ENCODE assay signal across 34 cellular contexts in the genomic region with DNA sequence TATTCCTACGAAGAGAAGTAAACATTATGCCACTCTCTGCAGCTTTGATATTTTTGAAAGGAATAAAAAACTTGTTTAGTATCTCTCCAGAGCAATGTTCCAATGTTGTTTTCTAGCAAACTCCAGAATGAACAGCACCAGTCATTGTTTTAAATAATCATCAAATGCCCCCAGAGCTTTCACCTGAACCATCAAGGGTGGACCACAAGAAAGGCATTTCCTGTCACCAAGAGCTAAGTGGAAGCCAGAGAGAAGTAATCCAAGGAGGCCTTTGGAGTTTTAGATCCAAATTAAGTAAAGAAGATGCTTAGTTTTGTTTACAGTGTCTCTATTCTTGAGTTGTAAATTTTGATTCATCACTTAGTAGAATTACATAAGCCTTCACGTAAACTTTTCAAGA.
"Had no signal": no experiment of that assay in that cellular context is flagged by ENCODE, and none has a peak within 500 bp of the region (broad histone marks: within the 10 kb centered on the region; RNA-seq: fewer than 3 reads in every experiment).

No MANE protein-coding gene starts in this region.

- H3K27ac Mint-ChIP-seq: activated B cell treated with CpG ODN at 0.5 μM for 24 hours; activated CD4-positive, alpha-beta memory T cell treated with anti-CD3 and anti-CD28 coated beads for 36 hours; activated CD8-positive, alpha-beta memory T cell treated with anti-CD3 and anti-CD28 coated beads, Interleukin-2, amount 10 ng/mL, durations not matched to agents 7 days and 5 days; activated CD8-positive, alpha-beta T cell treated with anti-CD3 and anti-CD28 coated beads, Interleukin-2, amount 10 ng/mL, durations not matched to agents 7 days and 5 days; activated naive CD4-positive, alpha-beta T cell treated with anti-CD3 and anti-CD28 coated beads for 36 hours; activated naive CD8-positive, alpha-beta T cell treated with anti-CD3 and anti-CD28 coated beads for 36 hours; activated T-helper 1 cell treated with anti-CD3 and anti-CD28 coated beads, Interleukin-12 subunit alpha, Interleukin-12 subunit beta, Interleukin-2, Interleukin-4 antibody, amounts not matched to agents 30 ng/mL and 10 ng/mL and 1 ng/mL, durations not matched to agents 14 hours and 24 hours and 36 hours; activated T-helper 2 cell treated with anti-CD3 and anti-CD28 coated beads, Interferon-gamma antibody, Interleukin-2, Interleukin-4, amounts not matched to agents 10 μg/mL and 5 μg/mL and 100 μg/mL, durations not matched to agents 14 hours and 24 hours and 36 hours; brain; dendritic cell treated with granulocyte-macrophage colony-stimulating factor and Interleukin-4, amounts not matched to agents 40 ng/mL and 50 ng/mL, for 4 days; endodermal cell; T-helper 17 cell; T-helper 2 cell treated with Interferon-gamma antibody and Interleukin-4, amounts not matched to agents 5 μg/mL and 100 μg/mL, for 36 hours had no signal

- H3K4me3 Mint-ChIP-seq: activated B cell treated with CpG ODN at 0.5 μM for 24 hours; activated CD4-positive, alpha-beta memory T cell treated with anti-CD3 and anti-CD28 coated beads for 36 hours; activated CD8-positive, alpha-beta memory T cell treated with anti-CD3 and anti-CD28 coated beads, Interleukin-2, amount 10 ng/mL, durations not matched to agents 7 days and 5 days; activated CD8-positive, alpha-beta T cell treated with anti-CD3 and anti-CD28 coated beads, Interleukin-2, amount 10 ng/mL, durations not matched to agents 7 days and 5 days; activated naive CD4-positive, alpha-beta T cell treated with anti-CD3 and anti-CD28 coated beads for 36 hours; activated naive CD8-positive, alpha-beta T cell treated with anti-CD3 and anti-CD28 coated beads for 36 hours; activated T-helper 1 cell treated with anti-CD3 and anti-CD28 coated beads, Interleukin-12 subunit alpha, Interleukin-12 subunit beta, Interleukin-2, Interleukin-4 antibody, amounts not matched to agents 30 ng/mL and 10 ng/mL and 1 ng/mL, durations not matched to agents 14 hours and 24 hours and 36 hours; brain; central memory CD8-positive, alpha-beta T cell; dendritic cell treated with granulocyte-macrophage colony-stimulating factor and Interleukin-4, amounts not matched to agents 40 ng/mL and 50 ng/mL, for 4 days; endodermal cell; T-helper 17 cell; T-helper 2 cell treated with Interferon-gamma antibody and Interleukin-4, amounts not matched to agents 5 μg/mL and 100 μg/mL, for 36 hours had no signal

- FAIRE-seq: bronchial epithelial cell had no signal

- H3K9me3 ChIP-seq: ascending aorta, gastrocnemius medialis, heart left ventricle had no signal

- H3K36me3 Mint-ChIP-seq: brain had no signal

- ATAC-seq: activated CD4-positive, CD25-positive, alpha-beta regulatory T cell treated with anti-CD3 and anti-CD28 coated beads, Interleukin-2, amount 50 U/mL, for 24 hours; activated CD8-positive, alpha-beta memory T cell treated with anti-CD3 and anti-CD28 coated beads, Interleukin-2, amount 10 ng/mL, durations not matched to agents 7 days and 5 days; activated CD8-positive, alpha-beta T cell treated with anti-CD3 and anti-CD28 coated beads, Interleukin-2, amount 10 ng/mL, durations not matched to agents 7 days and 5 days; esophagus mucosa; foreskin keratinocyte; gastrocnemius medialis; heart left ventricle; T-helper 17 cell had no signal

- H3K9me3 Mint-ChIP-seq: activated B cell treated with CpG ODN at 0.5 μM for 24 hours; activated CD4-positive, alpha-beta memory T cell treated with anti-CD3 and anti-CD28 coated beads for 36 hours; activated naive CD4-positive, alpha-beta T cell treated with anti-CD3 and anti-CD28 coated beads for 36 hours; activated naive CD8-positive, alpha-beta T cell treated with anti-CD3 and anti-CD28 coated beads for 36 hours; activated T-helper 1 cell treated with anti-CD3 and anti-CD28 coated beads, Interleukin-12 subunit alpha, Interleukin-12 subunit beta, Interleukin-2, Interleukin-4 antibody, amounts not matched to agents 30 ng/mL and 10 ng/mL and 1 ng/mL, durations not matched to agents 14 hours and 24 hours and 36 hours; activated T-helper 2 cell treated with anti-CD3 and anti-CD28 coated beads, Interferon-gamma antibody, Interleukin-2, Interleukin-4, amounts not matched to agents 10 μg/mL and 5 μg/mL and 100 μg/mL, durations not matched to agents 14 hours and 24 hours and 36 hours; central memory CD8-positive, alpha-beta T cell; dendritic cell treated with granulocyte-macrophage colony-stimulating factor and Interleukin-4, amounts not matched to agents 40 ng/mL and 50 ng/mL, for 4 days; endodermal cell; T-helper 2 cell treated with Interferon-gamma antibody and Interleukin-4, amounts not matched to agents 5 μg/mL and 100 μg/mL, for 36 hours had no signal

- H3K4me3 ChIP-seq: ascending aorta, coronary artery, dorsolateral prefrontal cortex, gastrocnemius medialis, heart left ventricle had no signal

- H3K36me3 ChIP-seq: ascending aorta, gastrocnemius medialis, heart left ventricle, WERI-Rb-1 had no signal

- H3K4me1 Mint-ChIP-seq: activated B cell treated with CpG ODN at 0.5 μM for 24 hours had no signal

- H3K27me3 Mint-ChIP-seq: activated B cell treated with CpG ODN at 0.5 μM for 24 hours; activated CD4-positive, alpha-beta memory T cell treated with anti-CD3 and anti-CD28 coated beads for 36 hours; activated CD8-positive, alpha-beta memory T cell treated with anti-CD3 and anti-CD28 coated beads, Interleukin-2, amount 10 ng/mL, durations not matched to agents 7 days and 5 days; activated naive CD8-positive, alpha-beta T cell treated with anti-CD3 and anti-CD28 coated beads for 36 hours; brain; central memory CD8-positive, alpha-beta T cell; dendritic cell treated with granulocyte-macrophage colony-stimulating factor and Interleukin-4, amounts not matched to agents 40 ng/mL and 50 ng/mL, for 4 days; T-helper 17 cell had no signal

- H3K27me3 ChIP-seq: ascending aorta, dorsolateral prefrontal cortex, gastrocnemius medialis, heart left ventricle had no signal

- H3K27ac ChIP-seq: ascending aorta, coronary artery, dorsolateral prefrontal cortex, foreskin keratinocyte, gastrocnemius medialis, heart left ventricle, WERI-Rb-1 had no signal

- DNase-seq: activated B cell treated with CpG ODN at 0.5 μM for 24 hours; activated CD4-positive, alpha-beta memory T cell treated with anti-CD3 and anti-CD28 coated beads for 36 hours; activated CD4-positive, alpha-beta T cell treated with anti-CD3 and anti-CD28 coated beads for 48 hours; activated CD4-positive, alpha-beta T cell treated with anti-CD3 and anti-CD28 coated beads, Interleukin-2, amount 50 U/mL, for 1 hour; activated CD8-positive, alpha-beta memory T cell treated with anti-CD3 and anti-CD28 coated beads, Interleukin-2, amount 10 ng/mL, durations not matched to agents 7 days and 5 days; activated CD8-positive, alpha-beta memory T cell treated with anti-CD3 and anti-CD28 coated beads, Interleukin-2, amount 50 U/mL, for 4 hours; activated CD8-positive, alpha-beta T cell treated with anti-CD3 and anti-CD28 coated beads, Interleukin-2, amount 10 ng/mL, durations not matched to agents 7 days and 5 days; activated effector memory CD4-positive, alpha-beta T cell treated with anti-CD3 and anti-CD28 coated beads, Interleukin-2, amount 50 U/mL, for 16 hours; activated naive CD4-positive, alpha-beta T cell treated with anti-CD3 and anti-CD28 coated beads for 36 hours; activated naive CD8-positive, alpha-beta T cell treated with anti-CD3 and anti-CD28 coated beads for 36 hours; activated T-cell treated with anti-CD3 and anti-CD28 coated beads, Interleukin-2, amount 50 U/mL, for 1 hour; activated T-cell treated with anti-CD3 and anti-CD28 coated beads, Interleukin-2, amount 50 U/mL, for 48 hours; dorsolateral prefrontal cortex; effector memory CD4-positive, alpha-beta T cell; endodermal cell; foreskin keratinocyte; gastrocnemius medialis; glutamatergic neuron; heart left ventricle; hypothalamus; T-helper 17 cell; T1000; WERI-Rb-1 had no signal

- H3K4me1 ChIP-seq: ascending aorta, foreskin keratinocyte, gastrocnemius medialis, heart left ventricle had no signal
